2 cellular contexts compared by ENCODE assay signal in the genomic region with DNA sequence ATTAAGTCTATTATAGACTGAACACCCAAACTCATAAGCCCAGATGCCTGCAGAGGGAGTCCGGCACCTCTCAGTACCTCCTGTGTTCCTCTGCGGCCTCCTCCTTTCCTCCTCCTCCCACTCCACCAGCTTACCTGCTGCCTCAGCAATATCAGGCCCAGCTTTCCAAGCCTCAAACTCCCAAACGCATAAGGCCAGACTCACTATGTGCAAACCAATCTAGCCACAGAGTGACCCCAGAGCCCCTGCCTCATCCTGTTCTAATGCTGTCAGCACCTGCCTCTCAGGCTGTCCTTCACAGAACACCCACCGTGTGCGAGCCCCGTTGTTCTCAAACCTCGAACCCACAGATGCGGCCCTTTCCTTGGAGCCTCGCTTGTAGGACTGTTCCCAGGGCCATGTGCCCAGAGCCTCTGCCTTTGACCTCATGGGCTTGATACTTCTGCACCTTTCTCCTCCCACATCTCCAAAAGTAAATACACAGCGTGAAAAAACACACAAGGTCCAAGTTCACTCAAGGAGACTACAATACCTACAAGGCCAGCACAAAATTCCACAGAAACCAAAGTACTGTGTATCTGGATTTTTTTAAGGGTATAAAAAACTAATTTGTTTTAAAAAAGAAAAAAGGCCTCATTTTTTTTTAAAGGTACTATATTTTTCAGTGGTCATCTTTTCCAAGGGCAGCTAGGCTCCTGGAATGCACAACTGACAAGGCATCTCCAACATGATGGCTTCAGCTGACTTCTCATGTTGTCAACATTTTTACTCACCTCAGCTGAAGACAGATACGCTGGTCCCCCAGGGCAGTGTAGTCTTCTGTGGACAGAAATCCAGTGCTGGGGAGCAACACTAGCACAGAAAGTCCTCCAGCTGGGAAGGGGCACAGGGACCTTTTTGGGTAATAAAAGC.
TF ChIP-seq lines count a peak whose summit lies in the region.

No MANE protein-coding gene starts in this region.

TF ChIP-seq in A549, 52 proteins besides CTCF, POLR2A, EP300 and RAD21:
- TF ChIP-seq CBX8 (IDR thresholded peaks at IDR 0.05): no peak
- TF ChIP-seq EHF (CRISPR knock-in tag; IDR thresholded peaks at IDR 0.05): no peak
- TF ChIP-seq MAFK (IDR thresholded peaks at IDR 0.05; ENCODE audit: partially characterized antibody): peak; percentile 86
- no peak for TF ChIP-seq HOXA7 (CRISPR knock-in tag; IDR thresholded peaks at IDR 0.05)
- no peak for TF ChIP-seq RCOR1 (IDR thresholded peaks at IDR 0.05; ENCODE audit: low read depth, low read length)
TF ChIP-seq in A549: peak in this region for 1.

TF ChIP-seq in IMR-90, 13 proteins besides CTCF, POLR2A, EP300 and RAD21:
- TF ChIP-seq MAFK (IDR thresholded peaks at IDR 0.05; ENCODE audit: low read depth, low read length) (0 out of 2 replicates have a peak, but pooled peaks have one; percentile 5), MAZ (IDR thresholded peaks at IDR 0.05; ENCODE audit: borderline replicate concordance, low read depth, low read length) (no peak)
